ENCODE assay signal across 20 cellular contexts in the genomic region with DNA sequence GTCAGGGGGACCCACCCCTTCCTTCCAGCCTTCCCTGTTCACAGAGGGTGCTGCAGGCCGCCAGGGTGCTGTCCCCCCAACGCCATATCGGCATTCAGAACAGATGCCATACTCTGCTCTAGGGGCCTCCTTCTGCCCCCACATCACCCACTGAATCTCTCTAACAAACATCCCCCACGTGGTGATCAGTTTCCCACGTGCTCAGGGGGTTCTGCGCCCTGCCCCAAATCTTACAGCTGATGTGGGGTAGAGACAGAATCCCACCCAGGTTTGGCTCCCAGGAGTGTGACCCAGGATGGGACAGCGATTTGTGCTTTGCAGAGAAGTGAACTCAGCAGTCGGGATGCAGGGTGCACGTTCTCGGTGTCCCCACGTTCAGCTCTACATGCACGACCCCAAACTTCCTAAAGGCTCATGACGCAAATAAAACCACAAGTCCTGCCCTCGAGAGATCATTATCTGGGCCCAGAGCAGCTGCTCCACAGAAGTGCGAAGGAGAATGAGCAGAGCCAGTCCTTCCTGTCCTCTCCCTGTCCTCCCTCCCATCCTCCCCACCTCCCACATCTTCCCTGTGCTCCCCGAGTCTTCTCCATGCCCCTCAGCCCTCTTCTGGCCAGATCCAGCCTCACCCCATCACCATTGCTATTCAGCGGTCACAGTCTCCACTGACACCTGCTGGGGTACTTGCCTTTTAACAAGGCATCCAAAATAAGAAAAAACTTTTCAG.
DNase-seq lines count a peak whose midpoint lies in the region; TF ChIP-seq lines count a peak whose summit lies in the region.
"Had no signal": no experiment of that assay in that cellular context is flagged by ENCODE, and none has a peak within 500 bp of the region (broad histone marks: within the 10 kb centered on the region; RNA-seq: fewer than 3 reads in every experiment).

No MANE protein-coding gene starts in this region.

- H3K36me3 ChIP-seq in BLaER1 treated with 17β-estradiol and CSF1 and Interleukin-3, amounts not matched to agents 10 nM and 100 nM = no peaks in the 10 kb centered on the region
- no peaks in the 10 kb centered on the region for H3K36me3 ChIP-seq in H7 (replicated peaks; ENCODE audit: control insufficient read depth, insufficient read depth, low read length)
- H3K36me3 ChIP-seq: heart right ventricle, prostate gland had no signal

- DNase-seq in H7 (peak; percentile 85), NOMO-1 treated with DMSO at 0.1 percent for 48 hours (lab: John Stamatoyannopoulos, UW; ENCODE audit: unreplicated experiment) (peak; percentile 3), fibroblast of mammary gland (ENCODE audit: low read depth) (peak; percentile 2), DMS79 treated with DMSO at 0.1 percent for 48 hours (lab: John Stamatoyannopoulos, UW) (no peak), foreskin fibroblast (no peak), NCI-H2107 treated with DMSO at 0.1 percent for 48 hours (lab: John Stamatoyannopoulos, UW; ENCODE audit: unreplicated experiment) (no peak), NCI-H2196 (lab: John Stamatoyannopoulos, UW; ENCODE audit: unreplicated experiment) (no peak)
- DNase-seq: amniotic stem cell; effector CD4-positive, alpha-beta T cell; heart right ventricle; mammary epithelial cell; naive B cell; NCI-H1092; NCI-H2081 treated with DMSO at 0.1 percent for 48 hours; RPMI8226; small intestine; SW 1271; testis had no signal

- peaks cover 0 to 11% (median 9%) of the 10 kb centered on the region in 10 experiments; a peak in 16 of 20 replicates for H3K4me1 ChIP-seq in BLaER1 treated with 17β-estradiol and CSF1 and Interleukin-3, amounts not matched to agents 10 nM and 100 nM
- H3K4me1 ChIP-seq: heart right ventricle, prostate gland, testis had no signal

- H3K9me3 ChIP-seq in BLaER1 treated with 17β-estradiol and CSF1 and Interleukin-3, amounts not matched to agents 10 nM and 100 nM (replicated peaks in 1 of 11) = peaks cover 0 to 23% (median 12%) of the 10 kb centered on the region in 11 experiments; a peak in 13 of 22 replicates
- H3K9me3 ChIP-seq: prostate gland, testis had no signal

- H3K27ac ChIP-seq in BLaER1 treated with 17β-estradiol and CSF1 and Interleukin-3, amounts not matched to agents 10 nM and 100 nM = no peak overlapping the region
- H3K27ac ChIP-seq: heart right ventricle, prostate gland, testis had no signal

- no peak overlapping the region for H3K9ac ChIP-seq in BLaER1 treated with 17β-estradiol and CSF1 and Interleukin-3, amounts not matched to agents 10 nM and 100 nM

- TF ChIP-seq CTCF in fibroblast of mammary gland (conservative IDR thresholded peaks at IDR 0.05; ENCODE audit: control insufficient read depth, insufficient read depth, low read depth, low read length) = no peak
- no peak for TF ChIP-seq CTCF in foreskin fibroblast (IDR thresholded peaks at IDR 0.05; ENCODE audit: low read depth, low read length)

- H3K27me3 ChIP-seq in BLaER1 treated with 17β-estradiol and CSF1 and Interleukin-3, amounts not matched to agents 10 nM and 100 nM = no peaks in the 10 kb centered on the region
- H3K27me3 ChIP-seq in H7 (ENCODE audit: control insufficient read depth, insufficient read depth, low read length) = no peaks in the 10 kb centered on the region
- H3K27me3 ChIP-seq: testis had no signal

- H3K4me2 ChIP-seq in BLaER1 treated with 17β-estradiol and CSF1 and Interleukin-3, amounts not matched to agents 10 nM and 100 nM = peak overlapping the region in 9 of 11 experiments; percentile 32 to 65 (median 56); a peak in 17 of 22 replicates

- H4K20me1 ChIP-seq in BLaER1 treated with 17β-estradiol and CSF1 and Interleukin-3, amounts not matched to agents 10 nM and 100 nM = no peaks in the 10 kb centered on the region

- no peak overlapping the region for H3K4me3 ChIP-seq in BLaER1 treated with 17β-estradiol and CSF1 and Interleukin-3, amounts not matched to agents 10 nM and 100 nM
- H3K4me3 ChIP-seq in H7 (ENCODE audit: insufficient read depth, low read depth, low read length) (no peak overlapping the region), fibroblast of mammary gland (ENCODE audit: control insufficient read depth, low read depth, low read length) (no peak overlapping the region), foreskin fibroblast (ENCODE audit: low read depth in 1 of 2, low read length in 2 of 2) (no peak overlapping the region)
- H3K4me3 ChIP-seq: heart right ventricle, prostate gland, testis had no signal

Comparison
In these comparisons a context has a peak if more than half of its experiments do, and no peak if none do; other contexts are left out.
1. DNase-seq: peak in H7 (single experiment), NOMO-1 treated with DMSO at 0.1 percent for 48 hours (single experiment) and fibroblast of mammary gland (single experiment); none in DMS79 treated with DMSO at 0.1 percent for 48 hours (single experiment), foreskin fibroblast (0 of 2), NCI-H2107 treated with DMSO at 0.1 percent for 48 hours (single experiment) and NCI-H2196 (single experiment).